ENCODE assay signal across 15 cellular contexts in the genomic region with DNA sequence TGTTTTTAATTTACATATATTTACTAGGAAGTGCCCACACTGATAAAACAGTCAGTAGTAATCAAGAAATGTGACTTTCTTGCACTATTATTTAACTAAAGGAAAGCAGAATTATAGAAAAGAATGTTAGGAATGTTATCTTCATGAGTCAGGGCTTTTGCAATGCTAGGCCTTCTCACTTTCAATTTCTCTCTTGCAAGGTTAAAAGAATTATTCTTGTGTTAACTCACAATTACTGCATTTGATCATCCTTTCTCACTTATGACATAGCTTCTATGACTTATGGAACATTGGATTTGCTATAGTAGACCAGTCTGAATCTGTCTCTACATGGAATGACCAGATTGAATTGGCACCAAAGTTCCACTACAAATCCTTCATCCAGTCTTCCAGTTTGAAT.
A peak's percentile ranks its signal among the peaks of the same experiment; 100 is the strongest.
DNase-seq lines count a peak whose midpoint lies in the region; ATAC-seq and TF ChIP-seq lines count a peak whose summit lies in the region.
"Had no signal": no experiment of that assay in that cellular context is flagged by ENCODE, and none has a peak within 500 bp of the region (broad histone marks: within the 10 kb centered on the region; RNA-seq: fewer than 3 reads in every experiment).

No MANE protein-coding gene starts in this region.

- no peak for DNase-seq in activated T-cell treated with anti-CD3 and anti-CD28 coated beads, Interleukin-2, amount 50 U/mL, for 72 hours
- DNase-seq in activated T-cell treated with anti-CD3 and anti-CD28 coated beads, Interleukin-2, amount 50 U/mL, for 48 hours, result no peak
- DNase-seq in body of pancreas (no peak), iris pigment epithelial cell (ENCODE audit: low read depth) (peak; percentile 80), stromal cell of bone marrow (ENCODE audit: low read depth) (peak; percentile 3), GM03348 (ENCODE audit: low spot score) (no peak)
- DNase-seq: activated naive CD4-positive, alpha-beta T cell treated with Interleukin-2 at 50 U/mL for 16 hours; DND-41; SHP77 had no signal

- H3K4me3 ChIP-seq in body of pancreas, result no peak overlapping the region
- no peak overlapping the region for H3K4me3 ChIP-seq in gastroesophageal sphincter
- H3K4me3 ChIP-seq: prostate gland had no signal

- H3K27ac ChIP-seq in body of pancreas (peak overlapping the region in 3 of 4 donors; percentile 5 to 48 (median 19)), gastroesophageal sphincter (no peak overlapping the region)
- H3K27ac ChIP-seq: KMS-11, prostate gland had no signal

- peak; percentile 43 to 79 for ATAC-seq in activated T-cell treated with anti-CD3 and anti-CD28 coated beads, Interleukin-2, amount 50 U/mL, for 72 hours (replicated peaks in 1 of 2)
- ATAC-seq in body of pancreas (peak; percentile 21), gastroesophageal sphincter (no peak), GM19328 (IDR thresholded peaks at IDR 0.05; ENCODE audit: unreplicated experiment) (no peak)
- ATAC-seq: left lobe of liver had no signal

- H3K27me3 ChIP-seq in body of pancreas (no peaks in the 10 kb centered on the region), gastroesophageal sphincter (no peaks in the 10 kb centered on the region)

- H3K4me3 Mint-ChIP-seq in activated T-cell treated with anti-CD3 and anti-CD28 coated beads, Interleukin-2, amount 50 U/mL, for 72 hours, result peak overlapping the region in 1 of 2 donors; percentile 52
- H3K4me3 Mint-ChIP-seq: type B pancreatic cell had no signal

- TF ChIP-seq POLR2A in body of pancreas (IDR thresholded peaks at IDR 0.05) (no peak), gastroesophageal sphincter (IDR thresholded peaks at IDR 0.05) (no peak)

- no peaks in the 10 kb centered on the region for H3K27me3 Mint-ChIP-seq in activated T-cell treated with anti-CD3 and anti-CD28 coated beads, Interleukin-2, amount 50 U/mL, for 72 hours (ENCODE audit: low read depth)
- H3K27me3 Mint-ChIP-seq: type B pancreatic cell had no signal

- no peaks in the 10 kb centered on the region for H3K9me3 ChIP-seq in body of pancreas
- no peaks in the 10 kb centered on the region for H3K9me3 ChIP-seq in gastroesophageal sphincter
- H3K9me3 ChIP-seq: prostate gland had no signal

- H3K9me3 Mint-ChIP-seq in activated T-cell treated with anti-CD3 and anti-CD28 coated beads, Interleukin-2, amount 50 U/mL, for 72 hours, result no peaks in the 10 kb centered on the region
- H3K9me3 Mint-ChIP-seq: type B pancreatic cell had no signal

- intact Hi-C loops in body of pancreas (cut with DNase I), result no loop called here

- H3K4me1 Mint-ChIP-seq in activated T-cell treated with anti-CD3 and anti-CD28 coated beads, Interleukin-2, amount 50 U/mL, for 72 hours (ENCODE audit: low read depth), result peaks cover 23% of the 10 kb centered on the region

- H3K4me1 ChIP-seq in body of pancreas (peaks cover 10% of the 10 kb centered on the region), gastroesophageal sphincter (no peaks in the 10 kb centered on the region)
- H3K4me1 ChIP-seq: prostate gland had no signal

- H3K36me3 Mint-ChIP-seq in activated T-cell treated with anti-CD3 and anti-CD28 coated beads, Interleukin-2, amount 50 U/mL, for 72 hours (ENCODE audit: insufficient read depth in 2 of 2), result no peaks in the 10 kb centered on the region
- H3K36me3 Mint-ChIP-seq: type B pancreatic cell had no signal

- TF ChIP-seq EP300 in gastroesophageal sphincter (IDR thresholded peaks at IDR 0.05), result no peak

- H3K36me3 ChIP-seq in body of pancreas (replicated peaks in 1 of 2; ENCODE audit: insufficient read depth in 1 of 2, low read depth in 2 of 2) (no peaks in the 10 kb centered on the region), gastroesophageal sphincter (no peaks in the 10 kb centered on the region)
- H3K36me3 ChIP-seq: prostate gland had no signal

- H3K27ac Mint-ChIP-seq in activated T-cell treated with anti-CD3 and anti-CD28 coated beads, Interleukin-2, amount 50 U/mL, for 72 hours, result peak overlapping the region; percentile 51
- H3K27ac Mint-ChIP-seq: type B pancreatic cell had no signal

- TF ChIP-seq CTCF in body of pancreas (IDR thresholded peaks at IDR 0.05), result no peak
- no peak for TF ChIP-seq CTCF in gastroesophageal sphincter (IDR thresholded peaks at IDR 0.05)

Comparison
In these comparisons a context has a peak if more than half of its experiments do, and no peak if none do; other contexts are left out.
1. ATAC-seq: peak in activated T-cell treated with anti-CD3 and anti-CD28 coated beads, Interleukin-2, amount 50 U/mL, for 72 hours (2 of 2) and body of pancreas (single experiment); none in gastroesophageal sphincter (single experiment) and GM19328 (single experiment).
2. DNase-seq: peak in iris pigment epithelial cell (single experiment) and stromal cell of bone marrow (single experiment); none in activated T-cell treated with anti-CD3 and anti-CD28 coated beads, Interleukin-2, amount 50 U/mL, for 72 hours (0 of 2), activated T-cell treated with anti-CD3 and anti-CD28 coated beads, Interleukin-2, amount 50 U/mL, for 48 hours (0 of 2), body of pancreas (0 of 4) and GM03348 (single experiment).
3. H3K27ac ChIP-seq: peak in body of pancreas (3 of 4); none in gastroesophageal sphincter (0 of 4).